8 cellular contexts compared by ENCODE assay signal in genomic region chr1:143839182-143839581, GRCh38.
A peak's percentile ranks its signal among the peaks of the same experiment; 100 is the strongest.
DNase-seq lines count a peak whose midpoint lies in the region; ATAC-seq and TF ChIP-seq lines count a peak whose summit lies in the region.
"Not testable (repeated sequence)": the region's sequence is repeated elsewhere in the genome, so short reads cannot be mapped to it uniquely, and the experiment has no call there.

No MANE protein-coding gene starts in this region.

- TF ChIP-seq POLR2A in upper lobe of left lung (IDR thresholded peaks at IDR 0.05) = not testable (repeated sequence)

- not testable (repeated sequence) for H3K9me3 ChIP-seq in ES-I3 (ENCODE audit: control insufficient read depth, insufficient read depth, low read length); RWPE2 (ENCODE audit: severe bottlenecking); iPS-15b (ENCODE audit: control insufficient read depth, insufficient read depth, low read length); lung (ENCODE audit: control insufficient read depth in 2 of 2, insufficient read depth in 1 of 2, low read length in 1 of 2); upper lobe of left lung

- not testable (repeated sequence) for H3K4me3 ChIP-seq in RWPE2 (ENCODE audit: severe bottlenecking); lung; upper lobe of left lung
- H3K4me3 ChIP-seq in iPS-15b (ENCODE audit: low read depth, low read length) = peak overlapping the region; percentile 43

- 0 to 15% methylated on average over 3 to 4 of the region's 32 CpGs for WGBS in lung, 2 donors
- 0% methylated on average over 1 of the region's 32 CpGs for WGBS in upper lobe of left lung, 2 donors

- CTCF ChIA-PET in activated CD8-positive, alpha-beta T cell treated with anti-CD3 and anti-CD28 coated beads, Interleukin-2, amount 10 ng/mL, durations not matched to agents 7 days and 5 days (lab: Charles Lee) = not testable (repeated sequence)

- ATAC-seq in RWPE2 (ENCODE audit: low read depth) (peak; percentile 19; the same call in 1 of the 3 replicates), lung (ENCODE audit: insufficient read depth, low FRiP score) (peak; percentile 54), upper lobe of left lung (ENCODE audit: low FRiP score in 2 of 2) (peak; percentile 63 to 66)
- peak; percentile 63 for ATAC-seq in activated CD8-positive, alpha-beta T cell treated with anti-CD3 and anti-CD28 coated beads, Interleukin-2, amount 10 ng/mL, durations not matched to agents 7 days and 5 days
- peak; percentile 20 for ATAC-seq in activated naive CD8-positive, alpha-beta T cell treated with anti-CD3 and anti-CD28 coated beads, Interleukin-2, amount 50 U/mL, for 24 hours
- peak; percentile 68 to 72 for ATAC-seq in natural killer cell treated with Interleukin-12 subunit alpha and Interleukin-12 subunit beta and Interleukin-15 and Interleukin-18, amount 100 ng/mL, for 72 hours

- H3K27me3 Mint-ChIP-seq in activated CD8-positive, alpha-beta T cell treated with anti-CD3 and anti-CD28 coated beads, Interleukin-2, amount 10 ng/mL, durations not matched to agents 7 days and 5 days (ENCODE audit: low read depth) = peaks cover 11% of the 10 kb centered on the region
- peaks cover 18% of the 10 kb centered on the region for H3K27me3 Mint-ChIP-seq in activated naive CD8-positive, alpha-beta T cell treated with anti-CD3 and anti-CD28 coated beads, Interleukin-2, amount 50 U/mL, for 24 hours
- not testable (repeated sequence) for H3K27me3 Mint-ChIP-seq in natural killer cell treated with Interleukin-12 subunit alpha and Interleukin-12 subunit beta and Interleukin-15 and Interleukin-18, amount 100 ng/mL, for 72 hours

- TF ChIP-seq EP300 in upper lobe of left lung (IDR thresholded peaks at IDR 0.05) = not testable (repeated sequence)

- H3K27me3 ChIP-seq in RWPE2 (ENCODE audit: insufficient read depth, poor library complexity, severe bottlenecking) = peaks cover 22% of the 10 kb centered on the region
- H3K27me3 ChIP-seq in iPS-15b (ENCODE audit: control insufficient read depth, insufficient read depth, low read length); lung (ENCODE audit: control insufficient read depth, insufficient read depth); upper lobe of left lung: not testable (repeated sequence)

- not testable (repeated sequence) for H3K4me3 Mint-ChIP-seq in activated CD8-positive, alpha-beta T cell treated with anti-CD3 and anti-CD28 coated beads, Interleukin-2, amount 10 ng/mL, durations not matched to agents 7 days and 5 days; activated naive CD8-positive, alpha-beta T cell treated with anti-CD3 and anti-CD28 coated beads, Interleukin-2, amount 50 U/mL, for 24 hours; natural killer cell treated with Interleukin-12 subunit alpha and Interleukin-12 subunit beta and Interleukin-15 and Interleukin-18, amount 100 ng/mL, for 72 hours

- not testable (repeated sequence) for H3K9me3 Mint-ChIP-seq in activated CD8-positive, alpha-beta T cell treated with anti-CD3 and anti-CD28 coated beads, Interleukin-2, amount 10 ng/mL, durations not matched to agents 7 days and 5 days (ENCODE audit: insufficient read depth); activated naive CD8-positive, alpha-beta T cell treated with anti-CD3 and anti-CD28 coated beads, Interleukin-2, amount 50 U/mL, for 24 hours; natural killer cell treated with Interleukin-12 subunit alpha and Interleukin-12 subunit beta and Interleukin-15 and Interleukin-18, amount 100 ng/mL, for 72 hours

- DNase-seq in RWPE2 (ENCODE audit: low spot score); activated CD8-positive, alpha-beta T cell treated with anti-CD3 and anti-CD28 coated beads, Interleukin-2, amount 10 ng/mL, durations not matched to agents 7 days and 5 days; activated naive CD8-positive, alpha-beta T cell treated with anti-CD3 and anti-CD28 coated beads, Interleukin-2, amount 50 U/mL, for 24 hours; lung (ENCODE audit: low spot score); natural killer cell treated with Interleukin-12 subunit alpha and Interleukin-12 subunit beta and Interleukin-15 and Interleukin-18, amount 100 ng/mL, for 72 hours (ENCODE audit: low spot score); upper lobe of left lung: not testable (repeated sequence)

- H3K27ac ChIP-seq in RWPE2 (ENCODE audit: poor library complexity, severe bottlenecking); lung (ENCODE audit: low read depth in 1 of 2, low read length in 1 of 2); upper lobe of left lung: not testable (repeated sequence)

- H3K36me3 Mint-ChIP-seq in activated CD8-positive, alpha-beta T cell treated with anti-CD3 and anti-CD28 coated beads, Interleukin-2, amount 10 ng/mL, durations not matched to agents 7 days and 5 days (ENCODE audit: low read depth); activated naive CD8-positive, alpha-beta T cell treated with anti-CD3 and anti-CD28 coated beads, Interleukin-2, amount 50 U/mL, for 24 hours (ENCODE audit: low read depth); natural killer cell treated with Interleukin-12 subunit alpha and Interleukin-12 subunit beta and Interleukin-15 and Interleukin-18, amount 100 ng/mL, for 72 hours: not testable (repeated sequence)

- H3K36me3 ChIP-seq in ES-I3 (ENCODE audit: insufficient read depth, low read length); RWPE2 (ENCODE audit: low read depth); iPS-15b (ENCODE audit: control insufficient read depth, insufficient read depth, low read length); lung (ENCODE audit: control insufficient read depth in 2 of 2, insufficient read depth in 2 of 2, low read length in 2 of 2); upper lobe of left lung: not testable (repeated sequence)

- POLR2A ChIA-PET in activated CD8-positive, alpha-beta T cell treated with anti-CD3 and anti-CD28 coated beads, Interleukin-2, amount 10 ng/mL, durations not matched to agents 7 days and 5 days (lab: Charles Lee) = not testable (repeated sequence)

- not testable (repeated sequence) for TF ChIP-seq CTCF in RWPE2 (IDR thresholded peaks at IDR 0.05; ENCODE audit: poor library complexity, severe bottlenecking); lung (IDR thresholded peaks at IDR 0.05; ENCODE audit: control extremely low read depth, extremely low read depth); upper lobe of left lung (IDR thresholded peaks at IDR 0.05)

- peak overlapping the region; percentile 11; the same call in 1 of the 2 replicates for H3K9ac ChIP-seq in ES-I3 (ENCODE audit: low read depth, low read length)
- not testable (repeated sequence) for H3K9ac ChIP-seq in iPS-15b (ENCODE audit: low read depth, low read length)

- not testable (repeated sequence) for H3K27ac Mint-ChIP-seq in activated CD8-positive, alpha-beta T cell treated with anti-CD3 and anti-CD28 coated beads, Interleukin-2, amount 10 ng/mL, durations not matched to agents 7 days and 5 days; activated naive CD8-positive, alpha-beta T cell treated with anti-CD3 and anti-CD28 coated beads, Interleukin-2, amount 50 U/mL, for 24 hours; natural killer cell treated with Interleukin-12 subunit alpha and Interleukin-12 subunit beta and Interleukin-15 and Interleukin-18, amount 100 ng/mL, for 72 hours

- H3K4me1 ChIP-seq in ES-I3 (ENCODE audit: insufficient read depth, low read length); RWPE2 (ENCODE audit: insufficient read depth, poor library complexity, severe bottlenecking); iPS-15b (ENCODE audit: control insufficient read depth, insufficient read depth, low read length); lung (ENCODE audit: control insufficient read depth in 2 of 2, insufficient read depth in 2 of 2, low read length in 2 of 2); upper lobe of left lung: not testable (repeated sequence)

- not testable (repeated sequence) for H3K4me1 Mint-ChIP-seq in activated CD8-positive, alpha-beta T cell treated with anti-CD3 and anti-CD28 coated beads, Interleukin-2, amount 10 ng/mL, durations not matched to agents 7 days and 5 days (ENCODE audit: low read depth); activated naive CD8-positive, alpha-beta T cell treated with anti-CD3 and anti-CD28 coated beads, Interleukin-2, amount 50 U/mL, for 24 hours; natural killer cell treated with Interleukin-12 subunit alpha and Interleukin-12 subunit beta and Interleukin-15 and Interleukin-18, amount 100 ng/mL, for 72 hours (ENCODE audit: low read depth in 2 of 2)

Comparison
In these comparisons a context has a peak if more than half of its experiments do, and no peak if none do; other contexts are left out.
1. ATAC-seq: peak in every context shown above with its lines; median percentile 70 in natural killer cell treated with Interleukin-12 subunit alpha and Interleukin-12 subunit beta and Interleukin-15 and Interleukin-18, amount 100 ng/mL, for 72 hours; 64 in upper lobe of left lung; 63 in activated CD8-positive, alpha-beta T cell treated with anti-CD3 and anti-CD28 coated beads, Interleukin-2, amount 10 ng/mL, durations not matched to agents 7 days and 5 days; 54 in lung; 20 in activated naive CD8-positive, alpha-beta T cell treated with anti-CD3 and anti-CD28 coated beads, Interleukin-2, amount 50 U/mL, for 24 hours; 19 in RWPE2.